ENCODE assay signal across 1 cellular context in genomic region chr1:29970747-29971325, GRCh38.
TF ChIP-seq lines count a peak whose summit lies in the region.

No MANE protein-coding gene starts in this region.

TF ChIP-seq in WTC11, 78 proteins besides CTCF, POLR2A, EP300 and RAD21 (continued from another document):
- TF ChIP-seq, protein P1, sequence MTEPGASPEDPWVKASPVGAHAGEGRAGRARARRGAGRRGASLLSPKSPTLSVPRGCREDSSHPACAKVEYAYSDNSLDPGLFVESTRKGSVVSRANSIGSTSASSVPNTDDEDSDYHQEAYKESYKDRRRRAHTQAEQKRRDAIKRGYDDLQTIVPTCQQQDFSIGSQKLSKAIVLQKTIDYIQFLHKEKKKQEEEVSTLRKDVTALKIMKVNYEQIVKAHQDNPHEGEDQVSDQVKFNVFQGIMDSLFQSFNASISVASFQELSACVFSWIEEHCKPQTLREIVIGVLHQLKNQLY (CRISPR knock-in tag; IDR thresholded peaks at IDR 0.05), result no peak
